Comparison of ENCODE assay signal across 16 cellular contexts in genomic region chr7:89760690-89761089, GRCh38.
DNase-seq lines count a peak whose midpoint lies in the region; ATAC-seq, FAIRE-seq and TF ChIP-seq lines count a peak whose summit lies in the region.
"Had no signal": no experiment of that assay in that cellular context is flagged by ENCODE, and none has a peak within 500 bp of the region (broad histone marks: within the 10 kb centered on the region; RNA-seq: fewer than 3 reads in every experiment).

No MANE protein-coding gene starts in this region.

- no peak overlapping the region for H2BK120ac ChIP-seq in H1 (replicated peaks; ENCODE audit: low read depth, low read length)
- H2BK120ac ChIP-seq in neuronal stem cell (ENCODE audit: low read depth, low read length), result peak overlapping the region; percentile 81

- no peak overlapping the region for H3K18ac ChIP-seq in H1 (ENCODE audit: extremely low read depth, low read length)
- H3K18ac ChIP-seq in neuronal stem cell (ENCODE audit: low read length), result peak overlapping the region; percentile 38

- TF ChIP-seq EP300 in H1 (IDR thresholded peaks at IDR 0.05; ENCODE audit: borderline replicate concordance in 1 of 2, low read depth in 2 of 2, low read length in 2 of 2), result no peak

- H3K79me1 ChIP-seq in H1 (ENCODE audit: low read depth, low read length) (no peaks in the 10 kb centered on the region), neuronal stem cell (ENCODE audit: low read depth, low read length) (peaks cover 2% of the 10 kb centered on the region)

- intact Hi-C loops in upper lobe of right lung (cut with DNase I), result no loop called here

- CTCF ChIA-PET in H1 (lab: Charles Lee; ENCODE audit: partially characterized antibody), result interaction anchor here (0.6 to 0.9 kb wide), 2 partner anchors 11 to 172 kb away, joined by 3 to 5 read pairs; no protein-coding TSS in a partner anchor

- 92% methylated on average over 3 of the region's 3 CpGs; no CpG with 5 or more reads in 1 of the 2 experiments for WGBS in H1 (ENCODE audit: extremely low coverage in 1 of 2, insufficient coverage in 1 of 2, insufficient read length in 1 of 2, insufficient replicate concordance in 2 of 2, low coverage in 1 of 2, low lambda C conversion rate in 2 of 2, missing lambda C conversion rate in 1 of 2), 2 experiments
- WGBS in neuronal stem cell (ENCODE audit: extremely low coverage in 2 of 2, insufficient read length in 2 of 2, insufficient replicate concordance in 1 of 2), 2 donors, result no CpG with 5 or more reads among the region's 3 CpGs

- H3K23ac ChIP-seq in H1 (ENCODE audit: insufficient read length) (no peak overlapping the region), neuronal stem cell (ENCODE audit: low read depth, low read length, poor library complexity) (peak overlapping the region; percentile 65)

- H2AK5ac ChIP-seq in H1 (ENCODE audit: low read depth, low read length) (no peak overlapping the region), neuronal stem cell (ENCODE audit: low read depth, low read length) (no peak overlapping the region)

- no peak overlapping the region for H2BK15ac ChIP-seq in H1 (ENCODE audit: low read length)
- no peak overlapping the region for H2BK15ac ChIP-seq in neuronal stem cell (ENCODE audit: low read length)

- H3K4me3 Mint-ChIP-seq in GM23338, result no peak overlapping the region
- H3K4me3 Mint-ChIP-seq: B cell; CD8-positive, alpha-beta T cell had no signal

- no peaks in the 10 kb centered on the region for H3K9me3 Mint-ChIP-seq in GM23338
- H3K9me3 Mint-ChIP-seq: CD8-positive, alpha-beta T cell had no signal

- H2BK12ac ChIP-seq in H1 (ENCODE audit: low read depth, low read length) (no peak overlapping the region), neuronal stem cell (ENCODE audit: low read length) (no peak overlapping the region)

- no peaks in the 10 kb centered on the region for H3F3A ChIP-seq in GM23338 (replicated peaks; ENCODE audit: low read depth)

- H2AFZ ChIP-seq in GM23338 (peak overlapping the region; percentile 63; the same call in 1 of the 2 replicates), H1 (ENCODE audit: low read length) (0 out of 2 replicates have a peak overlapping the region, but pooled peaks have one; percentile 58), neuronal stem cell (ENCODE audit: low read length) (no peak overlapping the region)
- H2AFZ ChIP-seq: GM23248 had no signal

- no peak overlapping the region for H2BK20ac ChIP-seq in H1 (ENCODE audit: low read length)

- no peak overlapping the region for H4K91ac ChIP-seq in H1 (replicated peaks; ENCODE audit: insufficient read length, low read length)
- no peak overlapping the region for H4K91ac ChIP-seq in neuronal stem cell (ENCODE audit: low read depth, low read length, poor library complexity)

- H3K4me1 ChIP-seq in GM23338 (ENCODE audit: insufficient read depth), result no peaks in the 10 kb centered on the region
- H3K4me1 ChIP-seq in H1 (replicated peaks in 1 of 4; ENCODE audit: control insufficient read depth in 3 of 4, insufficient read depth in 4 of 4, low read length in 3 of 4), result no peaks in the 10 kb centered on the region
- no peaks in the 10 kb centered on the region for H3K4me1 ChIP-seq in neuronal stem cell (ENCODE audit: control insufficient read depth in 2 of 2, insufficient read depth in 1 of 2, low read depth in 1 of 2, low read length in 2 of 2)
- H3K4me1 ChIP-seq in upper lobe of right lung, result no peaks in the 10 kb centered on the region
- H3K4me1 ChIP-seq: BLaER1 treated with 17β-estradiol and CSF1 and Interleukin-3, amounts not matched to agents 10 nM and 100 nM had no signal

- H3K4me2 ChIP-seq in GM23338 (no peak overlapping the region), H1 (ENCODE audit: insufficient read depth in 1 of 2, low read depth in 2 of 2, low read length in 2 of 2) (no peak overlapping the region), neuronal stem cell (ENCODE audit: insufficient read depth, low read length, poor library complexity, severe bottlenecking) (no peak overlapping the region)
- H3K4me2 ChIP-seq: BLaER1 treated with 17β-estradiol and CSF1 and Interleukin-3, amounts not matched to agents 10 nM and 100 nM had no signal

- H3K9ac ChIP-seq in H1 (replicated peaks in 1 of 4; ENCODE audit: extremely low read depth in 1 of 4, low read depth in 3 of 4, low read length in 3 of 4), result no peak overlapping the region
- H3K9ac ChIP-seq in neuronal stem cell (ENCODE audit: low read depth, low read length, poor library complexity), result no peak overlapping the region
- H3K9ac ChIP-seq: BLaER1 treated with 17β-estradiol and CSF1 and Interleukin-3, amounts not matched to agents 10 nM and 100 nM; GM23248 had no signal

- FAIRE-seq in H1 (lab: Jason Lieb, UNC), result no peak
- FAIRE-seq: GM12878 had no signal

- no peak for TF ChIP-seq RAD21 in H1 (IDR thresholded peaks at IDR 0.05 in 1 of 2, conservative IDR thresholded peaks at IDR 0.05 in 1 of 2; ENCODE audit: low read depth in 2 of 2, low read length in 2 of 2)

- DNase-seq in GM23338 (ENCODE audit: low spot score), result no peak
- DNase-seq in H1 (ENCODE audit: low read depth in 1 of 2, low spot score in 2 of 2), result no peak
- no peak for DNase-seq in neuronal stem cell (ENCODE audit: low spot score)
- DNase-seq in upper lobe of right lung, result peak; percentile 43
- DNase-seq in NCI-H1694 (lab: John Stamatoyannopoulos, UW), result no peak
- no peak for DNase-seq in DMS53 treated with DMSO at 0.1 percent for 48 hours (lab: John Stamatoyannopoulos, UW; ENCODE audit: unreplicated experiment)
- DNase-seq: Calu3; CD8-positive, alpha-beta T cell; DND-41; EL; GM23248; H7 had no signal

- no peaks in the 10 kb centered on the region for H3K4me1 Mint-ChIP-seq in GM23338
- H3K4me1 Mint-ChIP-seq: B cell had no signal

- no peak overlapping the region for H3K27ac ChIP-seq in GM23338 (ENCODE audit: low read depth)
- H3K27ac ChIP-seq in H1 (ENCODE audit: low read depth, low read length), result no peak overlapping the region
- no peak overlapping the region for H3K27ac ChIP-seq in neuronal stem cell (replicated peaks; ENCODE audit: low read length)
- H3K27ac ChIP-seq in upper lobe of right lung, result no peak overlapping the region
- H3K27ac ChIP-seq: BLaER1 treated with 17β-estradiol and CSF1 and Interleukin-3, amounts not matched to agents 10 nM and 100 nM; GM23248 had no signal

- TF ChIP-seq POLR2A in H1 (IDR thresholded peaks at IDR 0.05; ENCODE audit: control extremely low read depth in 1 of 2, low read depth in 2 of 2, low read length in 2 of 2), result no peak

- H2BK5ac ChIP-seq in H1 (ENCODE audit: low read depth, low read length), result no peak overlapping the region
- H2BK5ac ChIP-seq in neuronal stem cell (ENCODE audit: low read length), result no peak overlapping the region

- H3K56ac ChIP-seq in H1 (replicated peaks; ENCODE audit: insufficient read length, low read depth, low read length), result no peak overlapping the region

- no peak overlapping the region for H4K5ac ChIP-seq in H1 (ENCODE audit: insufficient read length, low read depth, low read length)

- H3K4me3 ChIP-seq in GM23338 (no peak overlapping the region), H1 (ENCODE audit: extremely low read depth in 1 of 4, insufficient read depth in 2 of 4, low read depth in 3 of 4, low read length in 4 of 4) (no peak overlapping the region), neuronal stem cell (ENCODE audit: low read length in 2 of 2) (no peak overlapping the region), upper lobe of right lung (no peak overlapping the region)
- H3K4me3 ChIP-seq: BLaER1 treated with 17β-estradiol and CSF1 and Interleukin-3, amounts not matched to agents 10 nM and 100 nM; GM12878; GM23248 had no signal

- TF ChIP-seq CTCF in GM23338 (conservative IDR thresholded peaks at IDR 0.05; ENCODE audit: low read depth in 2 of 2) (no peak), H1 (IDR thresholded peaks at IDR 0.05; ENCODE audit: control extremely low read depth in 1 of 3, insufficient read depth in 1 of 3, low read depth in 1 of 3, low read length in 3 of 3) (no peak), upper lobe of right lung (IDR thresholded peaks at IDR 0.05) (no peak)

- H3K27me3 ChIP-seq in GM23338 (ENCODE audit: insufficient read depth) (no peaks in the 10 kb centered on the region), H1 (replicated peaks in 1 of 4; ENCODE audit: control insufficient read depth in 3 of 4, extremely low read depth in 1 of 4, insufficient read depth in 3 of 4, low read length in 3 of 4) (no peaks in the 10 kb centered on the region), neuronal stem cell (ENCODE audit: control insufficient read depth in 3 of 3, insufficient read depth in 3 of 3, low read depth in 1 of 3, low read length in 3 of 3) (no peaks in the 10 kb centered on the region), upper lobe of right lung (no peaks in the 10 kb centered on the region)
- H3K27me3 ChIP-seq: BLaER1 treated with 17β-estradiol and CSF1 and Interleukin-3, amounts not matched to agents 10 nM and 100 nM had no signal

- H3K9me2 ChIP-seq in GM23338 (ENCODE audit: insufficient read depth), result no peaks in the 10 kb centered on the region

- peaks cover 6% of the 10 kb centered on the region for H3K27me3 Mint-ChIP-seq in GM23338 (ENCODE audit: insufficient read depth, low read depth, poor library complexity)
- H3K27me3 Mint-ChIP-seq: B cell had no signal

- POLR2A ChIA-PET in H1 (lab: Charles Lee; ENCODE audit: partially characterized antibody), result no interaction called here

- H4K20me1 ChIP-seq in GM23338 (replicated peaks; ENCODE audit: insufficient read depth) (no peaks in the 10 kb centered on the region), H1 (replicated peaks in 1 of 2; ENCODE audit: control insufficient read depth in 1 of 2, insufficient read depth in 2 of 2, low read length in 2 of 2) (no peaks in the 10 kb centered on the region)
- H4K20me1 ChIP-seq: BLaER1 treated with 17β-estradiol and CSF1 and Interleukin-3, amounts not matched to agents 10 nM and 100 nM had no signal

- no peaks in the 10 kb centered on the region for H3K36me3 ChIP-seq in GM23338 (ENCODE audit: insufficient read depth)
- no peaks in the 10 kb centered on the region for H3K36me3 ChIP-seq in H1 (ENCODE audit: control insufficient read depth in 2 of 4, insufficient read depth in 4 of 4, low read length in 3 of 4)
- H3K36me3 ChIP-seq in neuronal stem cell (replicated peaks in 1 of 2; ENCODE audit: control insufficient read depth in 2 of 2, insufficient read depth in 2 of 2, low read length in 2 of 2), result no peaks in the 10 kb centered on the region
- no peaks in the 10 kb centered on the region for H3K36me3 ChIP-seq in upper lobe of right lung
- H3K36me3 ChIP-seq: BLaER1 treated with 17β-estradiol and CSF1 and Interleukin-3, amounts not matched to agents 10 nM and 100 nM had no signal

- no peak for ATAC-seq in GM23338
- peak; percentile 30 for ATAC-seq in upper lobe of right lung
- no peak for ATAC-seq in GM21447 (IDR thresholded peaks at IDR 0.05; ENCODE audit: unreplicated experiment)
- ATAC-seq: CD8-positive, alpha-beta T cell; GM12878 had no signal

- H3K14ac ChIP-seq in H1 (ENCODE audit: insufficient read length) (no peak overlapping the region), neuronal stem cell (ENCODE audit: low read length) (no peak overlapping the region)

- no peak overlapping the region for H3K27ac Mint-ChIP-seq in GM23338
- H3K27ac Mint-ChIP-seq: B cell; CD8-positive, alpha-beta T cell had no signal

- no peak overlapping the region for H4K8ac ChIP-seq in H1 (ENCODE audit: extremely low read depth, insufficient read depth, low read length)
- H4K8ac ChIP-seq in neuronal stem cell (ENCODE audit: low read depth, low read length), result peak overlapping the region; percentile 19

- H3K36me3 Mint-ChIP-seq in GM23338 (ENCODE audit: low read depth), result no peaks in the 10 kb centered on the region
- H3K36me3 Mint-ChIP-seq: CD8-positive, alpha-beta T cell had no signal

- H3K9me3 ChIP-seq in H1 (ENCODE audit: insufficient read depth in 2 of 2, low read depth in 1 of 2, low read length in 1 of 2) (no peaks in the 10 kb centered on the region), neuronal stem cell (replicated peaks in 1 of 2; ENCODE audit: control insufficient read depth in 2 of 2, insufficient read depth in 1 of 2, low read depth in 1 of 2, low read length in 2 of 2) (no peaks in the 10 kb centered on the region), upper lobe of right lung (no peaks in the 10 kb centered on the region)
- H3K9me3 ChIP-seq: BLaER1 treated with 17β-estradiol and CSF1 and Interleukin-3, amounts not matched to agents 10 nM and 100 nM had no signal

- H3K79me2 ChIP-seq in GM23338 (replicated peaks; ENCODE audit: insufficient read depth) (no peaks in the 10 kb centered on the region), H1 (ENCODE audit: control insufficient read depth in 1 of 2, insufficient read depth in 2 of 2, low read length in 2 of 2) (no peaks in the 10 kb centered on the region)

- H3K4ac ChIP-seq in H1 (replicated peaks; ENCODE audit: insufficient read length, low read depth, low read length) (no peak overlapping the region), neuronal stem cell (ENCODE audit: low read length) (no peak overlapping the region)

- H3K23me2 ChIP-seq in H1 (ENCODE audit: low read depth, low read length), result no peaks in the 10 kb centered on the region
